ENCODE assay signal across 8 cellular contexts in the genomic region with DNA sequence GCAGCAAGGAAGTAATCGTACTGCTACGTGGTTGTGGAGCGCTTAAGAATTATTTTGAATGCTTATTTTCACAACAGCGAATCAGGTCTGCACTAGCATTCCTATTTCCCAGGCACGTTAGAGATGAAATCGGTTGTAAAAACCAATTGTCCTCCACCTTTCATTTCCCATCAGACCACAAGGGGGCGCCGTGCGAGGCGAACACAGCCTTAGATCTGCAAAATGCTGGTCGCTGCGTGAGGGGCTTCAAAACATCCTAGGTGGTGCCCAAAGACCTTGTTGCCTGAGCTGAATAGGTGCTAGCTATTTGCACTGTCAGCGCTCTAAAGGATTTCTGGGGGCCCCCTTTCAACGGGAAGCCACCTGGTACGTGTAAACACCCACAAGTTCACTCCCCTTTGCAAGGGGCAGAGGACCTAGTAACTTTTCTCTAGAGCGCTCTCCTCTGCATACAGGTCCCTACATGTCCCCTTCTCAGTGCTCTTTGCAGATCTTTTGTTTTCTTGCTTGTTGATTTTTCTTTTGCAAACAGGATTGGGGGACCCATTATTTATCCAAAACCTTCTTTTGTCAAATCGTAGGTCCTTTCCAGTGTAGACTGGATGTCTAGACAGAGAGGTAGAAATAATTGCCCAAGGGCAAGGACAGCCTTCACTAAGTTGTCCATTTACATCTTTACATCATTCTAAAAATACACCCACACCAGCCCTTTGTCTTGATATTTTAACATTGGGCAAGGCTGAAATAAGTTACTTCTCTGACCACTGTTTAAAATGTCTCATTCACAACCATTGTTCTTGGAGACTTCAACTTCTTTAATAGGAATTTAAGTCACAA. TPM values are rescaled to one million over a fixed set of nuclear protein-coding genes. Genes with fewer than 3 reads are reported as not detected.
DNase-seq lines count a peak whose midpoint lies in the region; ATAC-seq and TF ChIP-seq lines count a peak whose summit lies in the region.

No MANE protein-coding gene starts in this region.

- no peak overlapping the region for H3K27ac ChIP-seq in OCI-LY3 (ENCODE audit: low read length)
- peak overlapping the region in 1 of 3 donors; percentile 8 for H3K27ac ChIP-seq in thyroid gland

- no peak overlapping the region for H3K27ac Mint-ChIP-seq in activated T-cell treated with anti-CD3 and anti-CD28 coated beads, Interleukin-2, amount 50 U/mL, for 24 hours

- 24 to 29% methylated on average over 17 of the region's 17 CpGs for WGBS in thyroid gland, 2 donors

- peak in 10 of 14 donors; percentile 16 to 61 (median 30) for DNase-seq in C1 segment of cervical spinal cord (lab: John Stamatoyannopoulos, UW)
- peak; percentile 25 for DNase-seq in H4 (ENCODE audit: low spot score)
- DNase-seq in activated T-cell treated with anti-CD3 and anti-CD28 coated beads, Interleukin-2, amount 50 U/mL, for 24 hours: peak; percentile 85
- DNase-seq in fibroblast of pulmonary artery (ENCODE audit: low read depth): peak; percentile 60
- DNase-seq in nucleus accumbens (lab: John Stamatoyannopoulos, UW): peak in 38 of 56 donors; percentile 2 to 75 (median 32)
- DNase-seq in thyroid gland: peak; percentile 69 to 77

- no peak overlapping the region for H3K4me3 Mint-ChIP-seq in activated T-cell treated with anti-CD3 and anti-CD28 coated beads, Interleukin-2, amount 50 U/mL, for 24 hours

- no peaks in the 10 kb centered on the region for H4K20me1 ChIP-seq in OCI-LY3 (ENCODE audit: insufficient read depth, low read length)

- peak overlapping the region; percentile 52 for H3K4me2 ChIP-seq in OCI-LY3 (ENCODE audit: low read length)

- H3K27me3 Mint-ChIP-seq in activated T-cell treated with anti-CD3 and anti-CD28 coated beads, Interleukin-2, amount 50 U/mL, for 24 hours: no peaks in the 10 kb centered on the region

- H2AFZ ChIP-seq in OCI-LY3 (ENCODE audit: low read depth, low read length): peak overlapping the region; percentile 51; the same call in 1 of the 2 replicates

- no peak for ATAC-seq in HG03108 (IDR thresholded peaks at IDR 0.05; ENCODE audit: unreplicated experiment)

- peaks cover 7% of the 10 kb centered on the region; the same call in 1 of the 2 replicates for H3K4me1 ChIP-seq in OCI-LY3 (ENCODE audit: low read length)
- peaks cover 6 to 15% of the 10 kb centered on the region in 2 donors for H3K4me1 ChIP-seq in thyroid gland

- H3K9me3 Mint-ChIP-seq in activated T-cell treated with anti-CD3 and anti-CD28 coated beads, Interleukin-2, amount 50 U/mL, for 24 hours: no peaks in the 10 kb centered on the region

- peaks cover 17% of the 10 kb centered on the region for H3K4me1 Mint-ChIP-seq in activated T-cell treated with anti-CD3 and anti-CD28 coated beads, Interleukin-2, amount 50 U/mL, for 24 hours (ENCODE audit: low read depth)

- intact Hi-C loops in thyroid gland (cut with DNase I): no loop called here

- no peak overlapping the region; the same call in 1 of the 2 replicates for H3K9ac ChIP-seq in OCI-LY3 (ENCODE audit: low read length)

- H3K79me2 ChIP-seq in OCI-LY3 (ENCODE audit: low read length): no peaks in the 10 kb centered on the region

- H3K4me3 ChIP-seq in OCI-LY3 (ENCODE audit: low read length): peak overlapping the region; percentile 35
- no peak overlapping the region for H3K4me3 ChIP-seq in fibroblast of pulmonary artery (replicated peaks; ENCODE audit: low read depth, low read length)
- H3K4me3 ChIP-seq in thyroid gland (replicated peaks in 1 of 3): no peak overlapping the region

- H3K27me3 ChIP-seq in OCI-LY3 (ENCODE audit: low read depth, low read length): no peaks in the 10 kb centered on the region
- H3K27me3 ChIP-seq in thyroid gland: no peaks in the 10 kb centered on the region

- peak; percentile 72 for TF ChIP-seq CTCF in OCI-LY3 (IDR thresholded peaks at IDR 0.05; ENCODE audit: low read depth, low read length)
- peak; percentile 81 for TF ChIP-seq CTCF in fibroblast of pulmonary artery (IDR thresholded peaks at IDR 0.05; ENCODE audit: low read length, missing control alignments)
- TF ChIP-seq CTCF in thyroid gland (IDR thresholded peaks at IDR 0.05): peak; percentile 71 to 85 (median 82)

- no peaks in the 10 kb centered on the region for H3K9me3 ChIP-seq in OCI-LY3 (ENCODE audit: insufficient read depth, low read length)
- no peaks in the 10 kb centered on the region for H3K9me3 ChIP-seq in thyroid gland

- H3K36me3 ChIP-seq in OCI-LY3 (replicated peaks; ENCODE audit: low read depth, low read length): no peaks in the 10 kb centered on the region
- no peaks in the 10 kb centered on the region for H3K36me3 ChIP-seq in thyroid gland

- H3K36me3 Mint-ChIP-seq in activated T-cell treated with anti-CD3 and anti-CD28 coated beads, Interleukin-2, amount 50 U/mL, for 24 hours (ENCODE audit: low read depth): no peaks in the 10 kb centered on the region

- TF ChIP-seq POLR2A in thyroid gland (IDR thresholded peaks at IDR 0.05): no peak

RNA-seq across cellular contexts. Expression of a gene that starts 59.7 kb away (rescaled TPM):
- total RNA-seq in H4 (2014; rRNA removed; shearing (Covaris generic)): 1.2 and 4.0 TPM in 2 replicates
- total RNA-seq in thyroid gland: 10 to 100 TPM; 42.1 to 78.3 (median 61.7) TPM

Comparison
In these comparisons a context has a peak if more than half of its experiments do, and no peak if none do; other contexts are left out.
1. DNase-seq: peak in every context shown above with its lines; median percentile 85 in activated T-cell treated with anti-CD3 and anti-CD28 coated beads, Interleukin-2, amount 50 U/mL, for 24 hours; 73 in thyroid gland; 60 in fibroblast of pulmonary artery; 32 in nucleus accumbens; 30 in C1 segment of cervical spinal cord; 25 in H4.